Comparison of ENCODE assay signal across 15 cellular contexts in genomic region chr3:72559377-72559776, GRCh38.
"Had no signal": no experiment of that assay in that cellular context is flagged by ENCODE, and none has a peak within 500 bp of the region (broad histone marks: within the 10 kb centered on the region; RNA-seq: fewer than 3 reads in every experiment).

No MANE protein-coding gene starts in this region.

- H3K27me3 ChIP-seq: dorsolateral prefrontal cortex, neural progenitor cell, pancreas, uterus had no signal

- H3K27ac Mint-ChIP-seq: activated CD4-positive, alpha-beta T cell treated with anti-CD3 and anti-CD28 coated beads for 36 hours; activated CD8-positive, alpha-beta T cell treated with anti-CD3 and anti-CD28 coated beads for 36 hours; activated T-cell treated with anti-CD3 and anti-CD28 coated beads, Interleukin-2, amount 50 U/mL, for 72 hours; neural progenitor cell; stimulated activated naive CD8-positive, alpha-beta T cell treated with anti-CD3 and anti-CD28 coated beads, Interleukin-15, amount 100 ng/mL, for 72 hours had no signal

- H3K4me3 Mint-ChIP-seq: activated CD4-positive, alpha-beta T cell treated with anti-CD3 and anti-CD28 coated beads for 36 hours; activated CD8-positive, alpha-beta T cell treated with anti-CD3 and anti-CD28 coated beads for 36 hours; activated T-cell treated with anti-CD3 and anti-CD28 coated beads, Interleukin-2, amount 50 U/mL, for 72 hours; neural progenitor cell; stimulated activated naive CD8-positive, alpha-beta T cell treated with anti-CD3 and anti-CD28 coated beads, Interleukin-15, amount 100 ng/mL, for 72 hours had no signal

- ATAC-seq: activated CD4-positive, alpha-beta T cell treated with anti-CD3 and anti-CD28 coated beads for 36 hours; activated CD8-positive, alpha-beta T cell treated with anti-CD3 and anti-CD28 coated beads for 36 hours; activated T-cell treated with anti-CD3 and anti-CD28 coated beads, Interleukin-2, amount 50 U/mL, for 72 hours; stimulated activated naive CD8-positive, alpha-beta T cell treated with anti-CD3 and anti-CD28 coated beads, Interleukin-15, amount 100 ng/mL, for 72 hours had no signal

- H3K9ac ChIP-seq: neural progenitor cell had no signal

- H3K36me3 ChIP-seq: neural progenitor cell, pancreas, thoracic aorta, uterus, WERI-Rb-1 had no signal

- H3K4me2 ChIP-seq: neural progenitor cell had no signal

- H3K9me3 ChIP-seq: pancreas, uterus had no signal

- H3K27ac ChIP-seq: dorsolateral prefrontal cortex, neural progenitor cell, pancreas, thoracic aorta, uterus, WERI-Rb-1 had no signal

- DNase-seq: activated CD4-positive, alpha-beta T cell treated with anti-CD3 and anti-CD28 coated beads for 36 hours; activated CD8-positive, alpha-beta memory T cell treated with anti-CD3 and anti-CD28 coated beads, Interleukin-2, amount 50 U/mL, for 4 hours; activated CD8-positive, alpha-beta T cell treated with anti-CD3 and anti-CD28 coated beads for 36 hours; activated T-cell treated with anti-CD3 and anti-CD28 coated beads, Interleukin-2, amount 50 U/mL, for 72 hours; aorta; dorsolateral prefrontal cortex; hippocampal formation; pancreas; stimulated activated CD4-positive, alpha-beta T cell treated with anti-CD3 and anti-CD28 coated beads, Interleukin-4, amount 100 ng/mL, for 1 hour; stimulated activated CD8-positive, alpha-beta memory T cell treated with anti-CD3 and anti-CD28 coated beads, Interleukin-4, amount 100 ng/mL, for 48 hours; stimulated activated naive CD8-positive, alpha-beta T cell treated with anti-CD3 and anti-CD28 coated beads, Interleukin-15, amount 100 ng/mL, for 72 hours; uterus; WERI-Rb-1 had no signal

- H2AFZ ChIP-seq: neural progenitor cell had no signal

- H3K4me1 Mint-ChIP-seq: activated CD4-positive, alpha-beta T cell treated with anti-CD3 and anti-CD28 coated beads for 36 hours; stimulated activated naive CD8-positive, alpha-beta T cell treated with anti-CD3 and anti-CD28 coated beads, Interleukin-15, amount 100 ng/mL, for 72 hours had no signal

- H3K4me3 ChIP-seq: dorsolateral prefrontal cortex, neural progenitor cell, pancreas, thoracic aorta, uterus had no signal

- H3K27me3 Mint-ChIP-seq: activated CD4-positive, alpha-beta T cell treated with anti-CD3 and anti-CD28 coated beads for 36 hours; stimulated activated naive CD8-positive, alpha-beta T cell treated with anti-CD3 and anti-CD28 coated beads, Interleukin-15, amount 100 ng/mL, for 72 hours had no signal

- H3K4me1 ChIP-seq: pancreas, uterus had no signal
